ENCODE assay signal across 1 cellular context in genomic region chr11:35523861-35524260, GRCh38.
TF ChIP-seq lines count a peak whose summit lies in the region.

No MANE protein-coding gene starts in this region.

TF ChIP-seq in GM23338, 12 proteins besides CTCF, POLR2A, EP300 and RAD21 (continued from another document):
- TF ChIP-seq ZNF462 (CRISPR knock-in tag; IDR thresholded peaks at IDR 0.05) (no peak), EZH2phosphoT487 (IDR thresholded peaks at IDR 0.05; ENCODE audit: unreplicated experiment) (no peak), REST (IDR thresholded peaks at IDR 0.05; ENCODE audit: unreplicated experiment) (no peak), CREB1 (CRISPR knock-in tag; IDR thresholded peaks at IDR 0.05; ENCODE audit: low read depth) (no peak)
